In genomic region chrX:51893931-51894696, GRCh38 we compare ENCODE assay signal across 8 cellular contexts. TPM values are rescaled to one million over a fixed set of nuclear protein-coding genes. Genes with fewer than 3 reads are reported as not detected.
A peak's percentile ranks its signal among the peaks of the same experiment; 100 is the strongest.
DNase-seq lines count a peak whose midpoint lies in the region; ATAC-seq and TF ChIP-seq lines count a peak whose summit lies in the region.

No MANE protein-coding gene starts in this region.

- H3K4me1 ChIP-seq in psoas muscle, result no peaks in the 10 kb centered on the region

- peak overlapping the region; percentile 69 for H3K4me3 ChIP-seq in psoas muscle

- H3K36me3 ChIP-seq in psoas muscle (ENCODE audit: insufficient read depth in 1 of 2, low read depth in 1 of 2), result peaks cover 0 to 21% of the 10 kb centered on the region in 2 donors

- H3K27me3 Mint-ChIP-seq in activated naive CD8-positive, alpha-beta T cell treated with anti-CD3 and anti-CD28 coated beads for 36 hours, result no peaks in the 10 kb centered on the region

- H3K27ac ChIP-seq in psoas muscle, result no peak overlapping the region

- intact Hi-C loops in left cardiac atrium (cut with DNase I) (no loop called here), psoas muscle (cut with DNase I) (no loop called here)

- H3K27ac Mint-ChIP-seq in activated naive CD8-positive, alpha-beta T cell treated with anti-CD3 and anti-CD28 coated beads for 36 hours, result peak overlapping the region; percentile 85

- H3K4me3 Mint-ChIP-seq in activated naive CD8-positive, alpha-beta T cell treated with anti-CD3 and anti-CD28 coated beads for 36 hours, result peak overlapping the region; percentile 93

- WGBS in psoas muscle, 3 donors, result 0 to 36% (median 1%) methylated on average over 25 to 32 of the region's 32 CpGs

- H3K27me3 ChIP-seq in psoas muscle (ENCODE audit: insufficient read depth in 3 of 3, low read length in 2 of 3), result no peaks in the 10 kb centered on the region

- H3K9me3 ChIP-seq in psoas muscle, result no peaks in the 10 kb centered on the region

- ATAC-seq in left cardiac atrium (peak; percentile 7 to 45), psoas muscle (peak; percentile 3 to 45 (median 26)), HG03159 (IDR thresholded peaks at IDR 0.05; ENCODE audit: unreplicated experiment) (no peak), HG02938 (IDR thresholded peaks at IDR 0.05; ENCODE audit: unreplicated experiment) (no peak)

- DNase-seq in ELF-1 (ENCODE audit: low read depth, low spot score), result peak; percentile 54
- DNase-seq in NCI-H146 (lab: John Stamatoyannopoulos, UW), result peak; percentile 58
- peak; percentile 12 for DNase-seq in activated naive CD8-positive, alpha-beta T cell treated with anti-CD3 and anti-CD28 coated beads for 36 hours
- peak; percentile 29 for DNase-seq in left cardiac atrium
- DNase-seq in psoas muscle, result no peak
- DNase-seq in kidney glomerular epithelial cell (lab: John Stamatoyannopoulos, UW), result no peak

- peaks cover 15% of the 10 kb centered on the region for H3K4me1 Mint-ChIP-seq in activated naive CD8-positive, alpha-beta T cell treated with anti-CD3 and anti-CD28 coated beads for 36 hours

- TF ChIP-seq CTCF in psoas muscle (IDR thresholded peaks at IDR 0.05), result no peak

- no peaks in the 10 kb centered on the region for H3K9me3 Mint-ChIP-seq in activated naive CD8-positive, alpha-beta T cell treated with anti-CD3 and anti-CD28 coated beads for 36 hours

- peaks cover 7% of the 10 kb centered on the region for H3K36me3 Mint-ChIP-seq in activated naive CD8-positive, alpha-beta T cell treated with anti-CD3 and anti-CD28 coated beads for 36 hours

RNA-seq across cellular contexts. Expression of gene MAGED1, which starts 0.7 kb away (rescaled TPM):
- 10 to 100 TPM; 51.5 to 51.8 TPM for total RNA-seq in activated naive CD8-positive, alpha-beta T cell treated with anti-CD3 and anti-CD28 coated beads for 36 hours
- total RNA-seq in left cardiac atrium (100 to 1,000 TPM in 1 of 2 donors, 10 to 100 TPM in 1; 73.8 to 104 TPM), psoas muscle (10 to 100 TPM; 17.9 to 78.1 (median 47.1) TPM)
- 10 to 100 TPM; 15.2 to 16.9 (median 16.1) TPM for polyA plus RNA-seq in psoas muscle

Comparison
In these comparisons a context has a peak if more than half of its experiments do, and no peak if none do; other contexts are left out.
1. DNase-seq: peak in ELF-1 (single experiment), NCI-H146 (single experiment), activated naive CD8-positive, alpha-beta T cell treated with anti-CD3 and anti-CD28 coated beads for 36 hours (single experiment) and left cardiac atrium (single experiment); none in psoas muscle (0 of 2) and kidney glomerular epithelial cell (single experiment).
2. ATAC-seq: peak in left cardiac atrium (2 of 2) and psoas muscle (4 of 4); none in HG03159 (single experiment) and HG02938 (single experiment).